9 cellular contexts compared by ENCODE assay signal in genomic region chr5:17216974-17217325, GRCh38. TPM values are rescaled to one million over a fixed set of nuclear protein-coding genes. Genes with fewer than 3 reads are reported as not detected.
DNase-seq lines count a peak whose midpoint lies in the region; ATAC-seq, FAIRE-seq and TF ChIP-seq lines count a peak whose summit lies in the region.
"Had no signal": no experiment of that assay in that cellular context is flagged by ENCODE, and none has a peak within 500 bp of the region (broad histone marks: within the 10 kb centered on the region; RNA-seq: fewer than 3 reads in every experiment).

No MANE protein-coding gene starts in this region.

- SMC1A ChIA-PET in GM12878 (lab: Charles Lee; ENCODE audit: uncharacterized antibody, unreplicated experiment), result interaction anchor here (0.7 to 6.0 kb wide), 32 partner anchors 9 to 1098 kb away, joined by 3 to 107 read pairs (median 5); no protein-coding TSS in a partner anchor

- H3K9ac ChIP-seq in GM12878 (ENCODE audit: control insufficient read depth, insufficient read depth, low read length), result no peak overlapping the region

- no peak overlapping the region for H3K27ac Mint-ChIP-seq in CD4-positive, alpha-beta T cell

- peak overlapping the region; percentile 91 for H3K4me2 ChIP-seq in GM12878 (ENCODE audit: control insufficient read depth, insufficient read depth)

- RAD21 ChIA-PET in GM12878 (lab: Charles Lee; ENCODE audit: unreplicated experiment), result interaction anchor here (0.6 to 5.5 kb wide), 28 partner anchors 8 to 1145 kb away, joined by 3 to 123 read pairs (median 5); no protein-coding TSS in a partner anchor

- H4K20me1 ChIP-seq in GM12878 (ENCODE audit: control insufficient read depth, insufficient read depth), result no peaks in the 10 kb centered on the region

- peak overlapping the region; percentile 66 for H3K4me3 Mint-ChIP-seq in CD4-positive, alpha-beta T cell

- H3K4me3 ChIP-seq in GM12878 (peak overlapping the region; percentile 52), tibial artery (peak overlapping the region; percentile 75 to 76)
- H3K4me3 ChIP-seq: K562 had no signal

- H3K4me1 ChIP-seq in GM12878 (ENCODE audit: control insufficient read depth, insufficient read depth, low read length), result peaks cover 7% of the 10 kb centered on the region; the same call in 1 of the 2 replicates
- peaks cover 0 to 29% (median 11%) of the 10 kb centered on the region in 4 donors for H3K4me1 ChIP-seq in tibial artery

- TF ChIP-seq POLR2A in GM12878 (IDR thresholded peaks at IDR 0.05; ENCODE audit: low read depth, low read length), result no peak

- no peak for TF ChIP-seq CTCF in CD4-positive, alpha-beta T cell (IDR thresholded peaks at IDR 0.05)
- TF ChIP-seq CTCF in GM12878 (IDR thresholded peaks at IDR 0.05 in 2 of 3, conservative IDR thresholded peaks at IDR 0.05 in 1 of 3; ENCODE audit: control insufficient read depth in 2 of 3, extremely low read depth in 1 of 3, insufficient read depth in 1 of 3, low read depth in 3 of 3, low read length in 3 of 3), result no peak
- no peak for TF ChIP-seq CTCF in tibial artery (IDR thresholded peaks at IDR 0.05)

- H3K9me3 ChIP-seq in CD4-positive, alpha-beta T cell (ENCODE audit: control insufficient read depth, low read length), result no peaks in the 10 kb centered on the region
- H3K9me3 ChIP-seq in GM12878 (replicated peaks; ENCODE audit: control insufficient read depth, insufficient read depth, low read length) (no peaks in the 10 kb centered on the region), tibial artery (no peaks in the 10 kb centered on the region)

- intact Hi-C loops in CD4-positive, alpha-beta T cell (cut with DNase I, micrococcal nuclease), result loop anchor here in 1 of 2 experiments (2.0 kb wide), 1 partner anchor 1096 kb away; no protein-coding TSS in a partner anchor
- intact Hi-C loops in GM12878 (cut with micrococcal nuclease; ENCODE audit: unreplicated experiment), result loop anchor here (1.0 to 10.0 kb wide), 6 partner anchors 210 to 1097 kb away; no protein-coding TSS in a partner anchor
- intact Hi-C loops in tibial artery (cut with DNase I; ENCODE audit: low total_unique reads), result loop anchor here (10.0 kb wide), 1 partner anchor 1068 kb away; no protein-coding TSS in a partner anchor

- DNase-seq in CD4-positive, alpha-beta T cell, result peak in 1 of 10 experiments; percentile 33
- DNase-seq in GM12878 (ENCODE audit: low read depth, low spot score), result no peak
- peak; percentile 46 for DNase-seq in left lobe of liver (ENCODE audit: low spot score)
- DNase-seq in tibial artery, result peak; percentile 47 to 72
- no peak for DNase-seq in hippocampal formation (lab: John Stamatoyannopoulos, UW)
- no peak for DNase-seq in kidney glomerular epithelial cell (lab: John Stamatoyannopoulos, UW)

- in situ Hi-C loops in GM12878 (cut with MboI), result loop anchor here (5.0 to 10.0 kb wide), 2 partner anchors 898 to 1090 kb away; no protein-coding TSS in a partner anchor

- H3K27me3 ChIP-seq in CD4-positive, alpha-beta T cell (ENCODE audit: control insufficient read depth, insufficient read depth, low read length), result peaks cover 38% of the 10 kb centered on the region
- H3K27me3 ChIP-seq in GM12878 (replicated peaks in 1 of 2; ENCODE audit: control insufficient read depth in 2 of 2, insufficient read depth in 2 of 2, low read length in 1 of 2) (no peaks in the 10 kb centered on the region), tibial artery (no peaks in the 10 kb centered on the region)

- no TSS peak for BruUV-seq in GM12878 (replicated peaks; lab: Mats Ljungman, UMichigan)

- TF ChIP-seq EP300 in Ishikawa (IDR thresholded peaks at IDR 0.05; ENCODE audit: borderline replicate concordance), result no peak; the same call in 1 of the 2 replicates
- no peak for TF ChIP-seq EP300 in GM12878 (IDR thresholded peaks at IDR 0.05; ENCODE audit: borderline replicate concordance in 1 of 2, control insufficient read depth in 1 of 2, low read depth in 2 of 2, low read length in 2 of 2)

- no peaks in the 10 kb centered on the region for H3K9me3 Mint-ChIP-seq in CD4-positive, alpha-beta T cell

- TF ChIP-seq RAD21 in Ishikawa (IDR thresholded peaks at IDR 0.05; ENCODE audit: low read depth), result no peak
- no peak for TF ChIP-seq RAD21 in GM12878 (IDR thresholded peaks at IDR 0.05; ENCODE audit: insufficient read depth, low read depth, low read length)

- H3K27ac ChIP-seq in CD4-positive, alpha-beta T cell (ENCODE audit: low read depth, low read length), result no peak overlapping the region
- H3K27ac ChIP-seq in GM12878 (ENCODE audit: control insufficient read depth, insufficient read depth), result no peak overlapping the region
- H3K27ac ChIP-seq in tibial artery, result peak overlapping the region; percentile 84 to 85

- H3K36me3 Mint-ChIP-seq in CD4-positive, alpha-beta T cell (ENCODE audit: low read depth), result no peaks in the 10 kb centered on the region

- H2AFZ ChIP-seq in GM12878 (ENCODE audit: control insufficient read depth, low read depth, low read length), result peak overlapping the region; percentile 47

- H3K4me1 Mint-ChIP-seq in CD4-positive, alpha-beta T cell (ENCODE audit: low read depth), result peaks cover 21% of the 10 kb centered on the region

- no peak for FAIRE-seq in GM12878 (lab: Jason Lieb, UNC)
- FAIRE-seq: K562 had no signal

- peak; percentile 9 for ATAC-seq in CD4-positive, alpha-beta T cell (ENCODE audit: poor library complexity)
- no peak for ATAC-seq in GM12878
- ATAC-seq in left lobe of liver, result no peak
- ATAC-seq in HG03139 (IDR thresholded peaks at IDR 0.05; ENCODE audit: unreplicated experiment), result no peak

- WGBS in GM12878 (ENCODE audit: insufficient coverage, insufficient replicate concordance, low lambda C conversion rate, missing lambda C conversion rate), result 0% methylated on average over 1 of the region's 14 CpGs

- H3K36me3 ChIP-seq in GM12878 (ENCODE audit: control insufficient read depth in 2 of 2, insufficient read depth in 2 of 2, low read length in 1 of 2) (no peaks in the 10 kb centered on the region), tibial artery (no peaks in the 10 kb centered on the region)

- H3K27me3 Mint-ChIP-seq in CD4-positive, alpha-beta T cell, result peaks cover 43% of the 10 kb centered on the region

- POLR2A ChIA-PET in CD4-positive, alpha-beta T cell (lab: Charles Lee), result no interaction called here
- POLR2A ChIA-PET in GM12878 (lab: Charles Lee), result interaction anchor here (0.7 to 1.2 kb wide), 4 partner anchors 41 to 1087 kb away, joined by 3 to 5 read pairs (median 4); no protein-coding TSS in a partner anchor

- CTCF ChIA-PET in CD4-positive, alpha-beta T cell (lab: Charles Lee), result no interaction called here
- CTCF ChIA-PET in GM12878 (lab: Yijun Ruan, JAX), result interaction anchor here (0.7 to 5.8 kb wide), 36 partner anchors 10 to 1482 kb away, joined by 3 to 132 read pairs (median 6); no protein-coding TSS in a partner anchor

- H3K79me2 ChIP-seq in GM12878 (ENCODE audit: control insufficient read depth, insufficient read depth, low read length), result peaks cover 42% of the 10 kb centered on the region

TF ChIP-seq in Ishikawa, 13 proteins besides CTCF, POLR2A, EP300 and RAD21:
- no peak for TF ChIP-seq YY1 (IDR thresholded peaks at IDR 0.05; ENCODE audit: low read depth)
- TF ChIP-seq ZBTB7A (IDR thresholded peaks at IDR 0.05; ENCODE audit: low read depth), result peak; percentile 71
- no peak for TF ChIP-seq FOXM1 (IDR thresholded peaks at IDR 0.05; ENCODE audit: borderline replicate concordance, low read depth)

TF ChIP-seq in GM12878, 131 proteins besides CTCF, POLR2A, EP300 and RAD21 (continues in another document):
- TF ChIP-seq GATAD2B (conservative IDR thresholded peaks at IDR 0.05; ENCODE audit: low read depth) (0 out of 2 replicates have a peak, but pooled peaks have one; percentile 16), ZNF217 (IDR thresholded peaks at IDR 0.05) (no peak), SMC3 (IDR thresholded peaks at IDR 0.05; ENCODE audit: borderline replicate concordance, low read length) (peak; percentile 10; the same call in 1 of the 2 replicates), E2F4 (IDR thresholded peaks at IDR 0.05; ENCODE audit: low read depth, low read length) (no peak), ZZZ3 (IDR thresholded peaks at IDR 0.05; ENCODE audit: control insufficient read depth, insufficient read length, low read depth) (peak; percentile 87), PML (IDR thresholded peaks at IDR 0.05; ENCODE audit: low read length) (no peak), TBL1XR1 (IDR thresholded peaks at IDR 0.05; ENCODE audit: low read depth, low read length) (no peak), ETV6 (conservative IDR thresholded peaks at IDR 0.05 in 1 of 2, IDR thresholded peaks at IDR 0.05 in 1 of 2; ENCODE audit: borderline replicate concordance in 1 of 2, low read depth in 1 of 2) (no peak)

RNA-seq across cellular contexts. Expression of gene BASP1, which starts 0.5 kb away (rescaled TPM):
- total RNA-seq in CD4-positive, alpha-beta T cell, result under 1 TPM; 0.70 to 0.93 TPM
- total RNA-seq in GM12878 (2013; cell fraction: nucleolus; rRNA removed), result 26.2 and 27.4 TPM in 2 replicates
- total RNA-seq in GM12878 (2014; rRNA removed), result 123 and 126 TPM in 2 replicates
- 68.8 and 73.9 TPM in 2 replicates for total RNA-seq in GM12878 (2014; rRNA removed; fragmentation: Illumina TruSeq; extraction: Trizol)
- total RNA-seq in GM12878 (2021), result 190 and 193 TPM in 2 replicates
- 50.3 TPM for polyA plus RNA-seq in GM12878 (2011; ENCODE audit: low read depth)
- 158 and 181 TPM in 2 replicates for polyA plus RNA-seq in GM12878 (2011; rRNA removed)
- polyA plus RNA-seq in GM12878 (2011; cell fraction: cytosol; rRNA removed), result 95.6 and 98.7 TPM in 2 replicates
- polyA plus RNA-seq in GM12878 (2011; cell fraction: nucleus; rRNA removed), result 22.4 and 34.3 TPM in 2 replicates
- 66.9 and 79.5 TPM in 2 replicates for polyA plus RNA-seq in GM12878 (2012)
- polyA plus RNA-seq in GM12878 (2014; fragmentation: Illumina TruSeq; extraction: Trizol), result 159 and 169 TPM in 2 replicates
- 10 to 100 TPM; 27.3 to 57.5 TPM for polyA plus RNA-seq in GM12878 (2014; fragmentation: Nextera tagmentation; extraction: Ambion mirVana)
- 185 and 209 TPM in 2 replicates for polyA plus RNA-seq in GM12878 (2014; rRNA removed)
- polyA plus RNA-seq in GM12878 (2016; fragmentation: Nextera tagmentation; extraction: Ambion mirVana), result 10 to 100 TPM; 59.0 to 78.7 TPM
- 28.4 and 35.5 TPM in 2 replicates for polyA minus RNA-seq in GM12878 (2011; rRNA and poly(A)+ RNA removed)
- 26.5 and 29.0 TPM in 2 replicates for polyA minus RNA-seq in GM12878 (2011; cell fraction: cytosol; rRNA and poly(A)+ RNA removed)
- polyA minus RNA-seq in GM12878 (2011; cell fraction: nucleus; rRNA and poly(A)+ RNA removed), result 4.7 and 9.5 TPM in 2 replicates
- total RNA-seq in left lobe of liver, result 3.4 TPM
- polyA plus RNA-seq: K562 had no signal

Comparison
In these comparisons a context has a peak if more than half of its experiments do, and no peak if none do; other contexts are left out.
1. DNase-seq: peak in left lobe of liver (single experiment) and tibial artery (2 of 2); none in GM12878 (single experiment), hippocampal formation (0 of 2) and kidney glomerular epithelial cell (single experiment).
2. H3K27ac ChIP-seq: peak in tibial artery (2 of 2); none in CD4-positive, alpha-beta T cell (single experiment) and GM12878 (single experiment).